In the genomic region with DNA sequence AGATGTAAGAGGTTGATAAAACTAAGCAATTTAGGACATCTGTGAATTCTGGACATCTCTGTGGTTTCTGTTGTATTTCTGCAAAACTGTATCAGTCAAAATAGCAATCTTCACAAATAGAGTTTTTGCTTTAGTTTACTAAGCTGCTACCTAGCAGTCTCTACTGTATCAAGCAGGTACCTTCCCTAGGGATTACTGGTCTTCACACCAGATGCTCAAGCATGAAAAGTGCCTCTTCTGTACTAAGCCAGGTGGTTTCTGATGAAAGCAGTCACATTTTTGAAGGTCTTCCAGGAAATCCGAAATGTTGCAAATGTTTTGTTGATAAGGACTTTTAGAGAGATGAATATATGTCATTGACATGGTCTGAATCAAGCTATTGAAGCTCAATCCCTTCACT, we compare ENCODE assay signal across 27 cellular contexts.
DNase-seq lines count a peak whose midpoint lies in the region; ATAC-seq and TF ChIP-seq lines count a peak whose summit lies in the region.
"Had no signal": no experiment of that assay in that cellular context is flagged by ENCODE, and none has a peak within 500 bp of the region (broad histone marks: within the 10 kb centered on the region; RNA-seq: fewer than 3 reads in every experiment).

No MANE protein-coding gene starts in this region.

- peaks cover 6% of the 10 kb centered on the region; the same call in 1 of the 2 replicates for H3K9me3 ChIP-seq in DOHH2 (ENCODE audit: control insufficient read depth, insufficient read depth, low read length)
- H3K9me3 ChIP-seq: ascending aorta, mucosa of descending colon, upper lobe of left lung had no signal

- peaks cover 17% of the 10 kb centered on the region for H3F3A ChIP-seq in DOHH2 (ENCODE audit: control insufficient read depth, insufficient read depth)

- H4K20me1 ChIP-seq in DOHH2 (ENCODE audit: control insufficient read depth, insufficient read depth, low read depth, low read length) = no peaks in the 10 kb centered on the region

- H3K4me3 Mint-ChIP-seq in memory B cell (no peak overlapping the region), endothelial cell (ENCODE audit: unreplicated experiment) (no peak overlapping the region)
- H3K4me3 Mint-ChIP-seq: activated CD8-positive, alpha-beta memory T cell treated with anti-CD3 and anti-CD28 coated beads, Interleukin-2, amount 10 ng/mL, durations not matched to agents 7 days and 5 days; nephron; T-helper 1 cell treated with Interleukin-12 subunit alpha and Interleukin-12 subunit beta and Interleukin-4 antibody, amounts not matched to agents 30 μg/mL and 1 μg/mL, for 36 hours had no signal

- peak overlapping the region; percentile 21 for H3K4me3 ChIP-seq in DOHH2 (ENCODE audit: low read length)
- H3K4me3 ChIP-seq: ascending aorta, lung, mucosa of descending colon, upper lobe of left lung had no signal

- no peaks in the 10 kb centered on the region for H3K79me2 ChIP-seq in DOHH2 (ENCODE audit: control insufficient read depth, low read length)

- ATAC-seq in GM21825 (IDR thresholded peaks at IDR 0.05; ENCODE audit: unreplicated experiment) = peak; percentile 55
- peak; percentile 56 for ATAC-seq in memory B cell (ENCODE audit: low read depth)
- ATAC-seq: activated CD8-positive, alpha-beta memory T cell treated with anti-CD3 and anti-CD28 coated beads, Interleukin-2, amount 10 ng/mL, durations not matched to agents 7 days and 5 days; mucosa of descending colon; SK-N-SH treated with all-trans-retinoic acid at 6 μM for 48 hours had no signal

- H3K36me3 ChIP-seq in DOHH2 (ENCODE audit: control insufficient read depth, low read length) = no peaks in the 10 kb centered on the region
- H3K36me3 ChIP-seq: ascending aorta, upper lobe of left lung had no signal

- TF ChIP-seq CTCF in DOHH2 (IDR thresholded peaks at IDR 0.05; ENCODE audit: low read depth, low read length, poor library complexity, severe bottlenecking) (no peak), endothelial cell (IDR thresholded peaks at IDR 0.05; ENCODE audit: unreplicated experiment) (no peak)

- no peaks in the 10 kb centered on the region for H3K27me3 ChIP-seq in DOHH2 (ENCODE audit: control insufficient read depth, low read length)
- H3K27me3 ChIP-seq: ascending aorta, upper lobe of left lung had no signal

- H3K9me2 ChIP-seq in DOHH2 (replicated peaks; ENCODE audit: control insufficient read depth, low read length) = no peaks in the 10 kb centered on the region

- H3K27ac Mint-ChIP-seq in memory B cell (peak overlapping the region; percentile 41), endothelial cell (ENCODE audit: unreplicated experiment) (no peak overlapping the region)
- H3K27ac Mint-ChIP-seq: activated CD8-positive, alpha-beta memory T cell treated with anti-CD3 and anti-CD28 coated beads, Interleukin-2, amount 10 ng/mL, durations not matched to agents 7 days and 5 days; nephron; T-helper 1 cell treated with Interleukin-12 subunit alpha and Interleukin-12 subunit beta and Interleukin-4 antibody, amounts not matched to agents 30 μg/mL and 1 μg/mL, for 36 hours had no signal

- H3K27me3 Mint-ChIP-seq in memory B cell = no peaks in the 10 kb centered on the region
- no peaks in the 10 kb centered on the region for H3K27me3 Mint-ChIP-seq in endothelial cell (ENCODE audit: unreplicated experiment)
- H3K27me3 Mint-ChIP-seq: activated CD8-positive, alpha-beta memory T cell treated with anti-CD3 and anti-CD28 coated beads, Interleukin-2, amount 10 ng/mL, durations not matched to agents 7 days and 5 days had no signal

- H3K4me1 ChIP-seq in DOHH2 (ENCODE audit: control insufficient read depth, low read length) = peaks cover 34% of the 10 kb centered on the region
- H3K4me1 ChIP-seq: ascending aorta, upper lobe of left lung had no signal

- DNase-seq in NCI-H128 (lab: John Stamatoyannopoulos, UW; ENCODE audit: unreplicated experiment) = peak; percentile 0
- no peak for DNase-seq in memory B cell (ENCODE audit: low spot score in 2 of 2)
- no peak for DNase-seq in NCI-H1930 (lab: John Stamatoyannopoulos, UW)
- DNase-seq in medulla oblongata (ENCODE audit: extremely low spot score) = no peak
- DNase-seq in endothelial cell (ENCODE audit: low spot score) = no peak
- DNase-seq: activated CD8-positive, alpha-beta memory T cell treated with anti-CD3 and anti-CD28 coated beads, Interleukin-2, amount 10 ng/mL, durations not matched to agents 7 days and 5 days; activated gamma-delta T cell treated with Interleukin-2 at 50 U/mL for 16 hours; activated T-cell treated with anti-CD3 and anti-CD28 coated beads, Interleukin-2, amount 50 U/mL, for 48 hours; COR-L47; H7; hippocampal formation; mucosa of descending colon; NCI-H1048; NCI-H1694 treated with DMSO at 0.1 percent for 48 hours; NCI-H446 treated with DMSO at 0.1 percent for 48 hours; stimulated activated CD4-positive, alpha-beta T cell treated with anti-CD3 and anti-CD28 coated beads, Interleukin-15, amount 100 ng/mL, for 24 hours; stimulated activated CD4-positive, alpha-beta T cell treated with anti-CD3 and anti-CD28 coated beads, Interleukin-4, amount 100 ng/mL, for 4 hours; stimulated activated naive CD4-positive, alpha-beta T cell; upper lobe of left lung had no signal

- peak overlapping the region; percentile 48 for H3K4me2 ChIP-seq in DOHH2 (ENCODE audit: low read length)

- H3K36me3 Mint-ChIP-seq in memory B cell (peaks cover 3% of the 10 kb centered on the region), endothelial cell (ENCODE audit: low read depth, unreplicated experiment) (no peaks in the 10 kb centered on the region)
- H3K36me3 Mint-ChIP-seq: activated CD8-positive, alpha-beta memory T cell treated with anti-CD3 and anti-CD28 coated beads, Interleukin-2, amount 10 ng/mL, durations not matched to agents 7 days and 5 days had no signal

- peaks cover 3% of the 10 kb centered on the region for H3K9me3 Mint-ChIP-seq in memory B cell
- H3K9me3 Mint-ChIP-seq in endothelial cell (ENCODE audit: unreplicated experiment) = no peaks in the 10 kb centered on the region

- peak overlapping the region; percentile 78 for H3K27ac ChIP-seq in DOHH2 (ENCODE audit: low read depth, low read length)
- H3K27ac ChIP-seq: ascending aorta, C4-2B, upper lobe of left lung had no signal

- peaks cover 26% of the 10 kb centered on the region for H3K4me1 Mint-ChIP-seq in memory B cell
- no peaks in the 10 kb centered on the region for H3K4me1 Mint-ChIP-seq in endothelial cell (ENCODE audit: unreplicated experiment)
- H3K4me1 Mint-ChIP-seq: activated CD8-positive, alpha-beta memory T cell treated with anti-CD3 and anti-CD28 coated beads, Interleukin-2, amount 10 ng/mL, durations not matched to agents 7 days and 5 days; nephron had no signal
